ENCODE assay signal across 8 cellular contexts in genomic region chr10:96043157-96043894, GRCh38. TPM values are rescaled to one million over a fixed set of nuclear protein-coding genes. Genes with fewer than 3 reads are reported as not detected.
DNase-seq lines count a peak whose midpoint lies in the region; ATAC-seq and TF ChIP-seq lines count a peak whose summit lies in the region.

TSS of gene CCNJ (plus strand) at chr10:96043583. CDS start at chr10:96044394, 811 bp downstream.

- H3K36me3 ChIP-seq in A673 (ENCODE audit: insufficient read depth, low read length, poor library complexity, severe bottlenecking) = peaks cover under 1% of the 10 kb centered on the region

- peak within 1 kb of the TSS; percentile 94 for H3K27ac ChIP-seq in A673 (ENCODE audit: low read depth, low read length, poor library complexity, severe bottlenecking)

- TF ChIP-seq POLR2A in GM18526 (IDR thresholded peaks at IDR 0.05; ENCODE audit: extremely low read depth, insufficient read length) = peak; percentile 59

- intact Hi-C loops in A673 (cut with micrococcal nuclease; ENCODE audit: unreplicated experiment) = no loop called here

- POLR2A ChIA-PET in A673 (lab: Charles Lee; ENCODE audit: low non-redundant PET) = interaction anchor here (0.5 kb wide), 1 partner anchor 22 kb away, joined by 4 read pairs; no protein-coding TSS in a partner anchor

- ATAC-seq in HG03060 (IDR thresholded peaks at IDR 0.05; ENCODE audit: low read depth, unreplicated experiment) = peak; percentile 45

- DNase-seq in A673 (ENCODE audit: low spot score) = peak; percentile 91
- peak; percentile 54 for DNase-seq in NCI-H2171 treated with DMSO at 0.1 percent for 48 hours (lab: John Stamatoyannopoulos, UW)
- DNase-seq in cardiac fibroblast (ENCODE audit: low read depth in 2 of 2) = peak; percentile 88 to 91
- peak; percentile 87 for DNase-seq in inferior parietal cortex (ENCODE audit: extremely low spot score)
- peak; percentile 61 for DNase-seq in smooth muscle cell of the brain vasculature (ENCODE audit: low read depth, low spot score)

- H3K4me3 ChIP-seq in A673 (ENCODE audit: low read depth, low read length, poor library complexity, severe bottlenecking) (peak within 1 kb of the TSS; percentile 89), WI38 (ENCODE audit: low read depth, low read length) (peak within 1 kb of the TSS; percentile 81), cardiac fibroblast (replicated peaks in 1 of 2; ENCODE audit: low read depth in 2 of 2, low read length in 2 of 2) (peak within 1 kb of the TSS; percentile 90 to 93)

- H3K4me1 ChIP-seq in A673 (ENCODE audit: insufficient read depth, low read length, poor library complexity, severe bottlenecking) = peaks cover 18% of the 10 kb centered on the region

- CTCF ChIA-PET in A673 (lab: Charles Lee) = no interaction called here

- BruUV-seq in A673 (replicated peaks; lab: Mats Ljungman, UMichigan) = no TSS peak

- TF ChIP-seq CTCF in A673 (conservative IDR thresholded peaks at IDR 0.05; ENCODE audit: low read depth, low read length) (no peak), WI38 (IDR thresholded peaks at IDR 0.05; ENCODE audit: low read depth, low read length) (no peak), cardiac fibroblast (IDR thresholded peaks at IDR 0.05; ENCODE audit: low read depth, low read length) (no peak)

- H3K9me3 ChIP-seq in A673 (ENCODE audit: low read depth, low read length, poor library complexity, severe bottlenecking) = no peaks in the 10 kb centered on the region

- peaks cover 1% of the 10 kb centered on the region for H3K27me3 ChIP-seq in A673 (replicated peaks; ENCODE audit: insufficient read depth, low read depth, low read length, poor library complexity)

RNA-seq across cellular contexts. Expression of gene CCNJ, which starts in this region (rescaled TPM):
- 22.0 and 25.6 TPM in 2 replicates for total RNA-seq in A673 (2021)

Comparison
In these comparisons a context has a peak if more than half of its experiments do, and no peak if none do; other contexts are left out.
1. Peak in every context shown above with its lines: DNase-seq, ATAC-seq, H3K4me3 ChIP-seq and H3K27ac ChIP-seq.